In genomic region chr22:23767673-23768548, GRCh38 we compare ENCODE assay signal across 8 cellular contexts. TPM values are rescaled to one million over a fixed set of nuclear protein-coding genes. Genes with fewer than 3 reads are reported as not detected.
DNase-seq lines count a peak whose midpoint lies in the region; ATAC-seq and TF ChIP-seq lines count a peak whose summit lies in the region.

TSS of gene CHCHD10 (minus strand) at chr22:23767972. CDS start at chr22:23767874, 98 bp downstream.

- peak; percentile 82 for TF ChIP-seq POLR2A in GM18951 (IDR thresholded peaks at IDR 0.05; ENCODE audit: extremely low read depth, insufficient read depth, insufficient read length)
- TF ChIP-seq POLR2A in ovary (IDR thresholded peaks at IDR 0.05): no peak
- TF ChIP-seq POLR2A in thyroid gland (IDR thresholded peaks at IDR 0.05): peak; percentile 71 to 96

- no peaks in the 10 kb centered on the region for H3K27me3 ChIP-seq in ovary
- H3K27me3 ChIP-seq in thyroid gland: no peaks in the 10 kb centered on the region

- WGBS in ovary, 3 donors: 2 to 3% (median 3%) methylated on average over 33 to 63 of the region's 63 CpGs
- 0 to 1% methylated on average over 19 to 23 of the region's 63 CpGs for WGBS in thyroid gland, 2 donors

- H3K9me3 Mint-ChIP-seq in activated naive CD4-positive, alpha-beta T cell treated with anti-CD3 and anti-CD28 coated beads, Interleukin-2, amount 50 U/mL, for 72 hours: no peaks in the 10 kb centered on the region

- TF ChIP-seq CTCF in AG09309 (IDR thresholded peaks at IDR 0.05; ENCODE audit: control insufficient read depth, insufficient read depth, low read depth, low read length, missing control alignments) (peak; percentile 85), ovary (IDR thresholded peaks at IDR 0.05) (peak; percentile 46 to 84 (median 82)), thyroid gland (IDR thresholded peaks at IDR 0.05) (peak; percentile 44 to 86 (median 73))

- H3K27ac ChIP-seq in ovary (no peak within 1 kb of the TSS), thyroid gland (peak within 1 kb of the TSS; percentile 64 to 89 (median 84))

- TF ChIP-seq EP300 in ovary (IDR thresholded peaks at IDR 0.05): no peak

- H3K9me3 ChIP-seq in ovary (no peaks in the 10 kb centered on the region), thyroid gland (no peaks in the 10 kb centered on the region)

- DNase-seq in AG09309 (ENCODE audit: low read depth): no peak
- peak; percentile 55 for DNase-seq in LHCN-M2 (ENCODE audit: low read depth)
- peak; percentile 81 to 84 for DNase-seq in activated naive CD4-positive, alpha-beta T cell treated with anti-CD3 and anti-CD28 coated beads, Interleukin-2, amount 50 U/mL, for 72 hours (ENCODE audit: low spot score in 2 of 2)
- peak; percentile 76 to 96 (median 90) for DNase-seq in head of caudate nucleus
- peak; percentile 80 to 90 (median 84) for DNase-seq in ovary
- peak; percentile 87 to 92 for DNase-seq in thyroid gland

- H3K4me1 ChIP-seq in ovary (ENCODE audit: insufficient read depth) (peaks cover 10% of the 10 kb centered on the region), thyroid gland (peaks cover 13 to 32% of the 10 kb centered on the region in 2 donors)

- H3K36me3 ChIP-seq in ovary: no peaks in the 10 kb centered on the region
- H3K36me3 ChIP-seq in thyroid gland: no peaks in the 10 kb centered on the region

- ATAC-seq in SK-N-SH treated with all-trans-retinoic acid at 6 μM for 48 hours: peak; percentile 84
- peak; percentile 73 to 78 for ATAC-seq in activated naive CD4-positive, alpha-beta T cell treated with anti-CD3 and anti-CD28 coated beads, Interleukin-2, amount 50 U/mL, for 72 hours

- intact Hi-C loops in head of caudate nucleus (cut with DNase I): loop anchor here (5.0 kb wide), 1 partner anchor 79 kb away; no protein-coding TSS in a partner anchor
- intact Hi-C loops in ovary (cut with DNase I): loop anchor here (2.0 to 5.0 kb wide), 2 partner anchors 47 to 79 kb away; no protein-coding TSS in a partner anchor
- intact Hi-C loops in thyroid gland (cut with DNase I): loop anchor here (5.0 kb wide), 1 partner anchor 79 kb away; no protein-coding TSS in a partner anchor

- H3K27ac Mint-ChIP-seq in activated naive CD4-positive, alpha-beta T cell treated with anti-CD3 and anti-CD28 coated beads, Interleukin-2, amount 50 U/mL, for 72 hours: peak within 1 kb of the TSS; percentile 72 to 83

- in situ Hi-C loops in GM18951 (cut with MboI; ENCODE audit: low sequenced_read_pairs, unreplicated experiment): no loop called here

- H3K36me3 Mint-ChIP-seq in activated naive CD4-positive, alpha-beta T cell treated with anti-CD3 and anti-CD28 coated beads, Interleukin-2, amount 50 U/mL, for 72 hours: no peaks in the 10 kb centered on the region

- peak within 1 kb of the TSS; percentile 62 for H3K4me3 ChIP-seq in AG09309 (ENCODE audit: control insufficient read depth, low read depth, low read length)
- peak within 1 kb of the TSS; percentile 52 for H3K4me3 ChIP-seq in ovary
- H3K4me3 ChIP-seq in thyroid gland (replicated peaks in 1 of 3): peak within 1 kb of the TSS; percentile 31 to 80 (median 78)

TF ChIP-seq in SK-N-SH treated with all-trans-retinoic acid at 6 μM for 48 hours, 23 proteins besides CTCF, POLR2A, EP300 and RAD21:
- TF ChIP-seq POU6F1 (CRISPR knock-in tag; IDR thresholded peaks at IDR 0.05; ENCODE audit: borderline replicate concordance, low read depth) (no peak), TOX (CRISPR knock-in tag; IDR thresholded peaks at IDR 0.05; ENCODE audit: borderline replicate concordance) (no peak), OSR1 (CRISPR knock-in tag; IDR thresholded peaks at IDR 0.05) (no peak), PPARA (CRISPR knock-in tag; IDR thresholded peaks at IDR 0.05; ENCODE audit: borderline replicate concordance) (no peak), CREB5 (CRISPR knock-in tag; IDR thresholded peaks at IDR 0.05; ENCODE audit: low read depth) (no peak), TCF4 (CRISPR knock-in tag; IDR thresholded peaks at IDR 0.05; ENCODE audit: borderline replicate concordance) (no peak), ESRRG (CRISPR knock-in tag; IDR thresholded peaks at IDR 0.05) (no peak), TSHZ2 (CRISPR knock-in tag; IDR thresholded peaks at IDR 0.05) (0 out of 2 replicates have a peak, but pooled peaks have one; percentile 20), ZFP30 (CRISPR knock-in tag; IDR thresholded peaks at IDR 0.05) (no peak), BACH2 (CRISPR knock-in tag; IDR thresholded peaks at IDR 0.05; ENCODE audit: borderline replicate concordance) (no peak), GLIS3 (CRISPR knock-in tag; IDR thresholded peaks at IDR 0.05) (0 out of 2 replicates have a peak, but pooled peaks have one; percentile 4)

RNA-seq across cellular contexts. Expression of gene CHCHD10, which starts in this region (rescaled TPM):
- total RNA-seq in LHCN-M2 (2014; rRNA removed) (0.19 and 0.46 TPM in 2 replicates), ovary (10 to 100 TPM in 6 of 7 donors, 1 to 10 TPM in 1; 2.7 to 40.5 (median 22.9) TPM), thyroid gland (100 to 1,000 TPM in 1 of 4 donors, 10 to 100 TPM in 2, 1 to 10 TPM in 1; 9.4 to 154 (median 47.0) TPM)
- polyA plus RNA-seq in LHCN-M2 (2012): 75.6 TPM
- total RNA-seq in activated naive CD4-positive, alpha-beta T cell treated with anti-CD3 and anti-CD28 coated beads, Interleukin-2, amount 50 U/mL, for 72 hours: 100 to 1,000 TPM; 105 to 118 TPM
- 10 to 100 TPM; 17.6 to 20.1 TPM for polyA plus RNA-seq in ovary

Comparison
In these comparisons a context has a peak if more than half of its experiments do, and no peak if none do; other contexts are left out.
1. H3K27ac ChIP-seq: peak in thyroid gland (3 of 3); none in ovary (0 of 2).
2. Peak in every context shown above with its lines, with median percentiles within 50 percentile points of each other: H3K4me3 ChIP-seq and CTCF ChIP-seq.